ENCODE assay signal across 13 cellular contexts in the genomic region with DNA sequence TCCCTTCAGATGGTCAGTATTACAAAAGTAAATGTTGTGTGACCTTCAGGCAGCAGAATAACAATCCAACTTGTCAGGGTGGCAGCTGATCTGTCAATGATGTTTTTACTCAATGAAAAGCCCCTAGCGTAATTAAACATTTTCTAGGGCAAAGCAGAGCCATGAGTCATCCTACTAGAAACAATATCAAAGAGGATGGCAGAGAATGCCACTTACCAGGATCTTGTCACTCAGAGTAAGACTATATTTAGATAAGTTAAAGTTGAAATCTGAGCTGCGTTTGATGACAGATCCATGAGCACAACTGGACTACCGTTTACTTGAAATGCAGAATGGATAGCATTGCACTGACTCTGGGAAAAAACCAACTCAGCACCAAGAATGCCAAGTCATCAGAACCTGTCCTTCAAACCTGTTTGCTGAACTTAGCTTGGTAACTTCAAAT.
DNase-seq lines count a peak whose midpoint lies in the region; ATAC-seq, FAIRE-seq and TF ChIP-seq lines count a peak whose summit lies in the region.
"Had no signal": no experiment of that assay in that cellular context is flagged by ENCODE, and none has a peak within 500 bp of the region (broad histone marks: within the 10 kb centered on the region; RNA-seq: fewer than 3 reads in every experiment).

No MANE protein-coding gene starts in this region.

- TF ChIP-seq RAD21 in H1 (IDR thresholded peaks at IDR 0.05 in 1 of 2, conservative IDR thresholded peaks at IDR 0.05 in 1 of 2; ENCODE audit: low read depth in 2 of 2, low read length in 2 of 2): no peak

- no peak for TF ChIP-seq CTCF in H1 (IDR thresholded peaks at IDR 0.05; ENCODE audit: control extremely low read depth in 1 of 3, insufficient read depth in 1 of 3, low read depth in 1 of 3, low read length in 3 of 3)

- no peak overlapping the region for H3K4me3 ChIP-seq in H1 (ENCODE audit: extremely low read depth in 1 of 4, insufficient read depth in 2 of 4, low read depth in 3 of 4, low read length in 4 of 4)
- H3K4me3 ChIP-seq: BLaER1, body of pancreas, Peyer's patch had no signal

- H4K91ac ChIP-seq in H1 (replicated peaks; ENCODE audit: insufficient read length, low read length): no peak overlapping the region

- no peak overlapping the region for H2BK15ac ChIP-seq in H1 (ENCODE audit: low read length)

- H3K23ac ChIP-seq in H1 (ENCODE audit: insufficient read length): no peak overlapping the region

- no peaks in the 10 kb centered on the region for H3K79me1 ChIP-seq in H1 (ENCODE audit: low read depth, low read length)

- no peak overlapping the region for H4K8ac ChIP-seq in H1 (ENCODE audit: extremely low read depth, insufficient read depth, low read length)

- no peak overlapping the region for H3K4me2 ChIP-seq in H1 (ENCODE audit: insufficient read depth in 1 of 2, low read depth in 2 of 2, low read length in 2 of 2)
- H3K4me2 ChIP-seq: BLaER1 had no signal

- CTCF ChIA-PET in H1 (lab: Charles Lee; ENCODE audit: partially characterized antibody): no interaction called here

- no peak overlapping the region for H4K5ac ChIP-seq in H1 (ENCODE audit: insufficient read length, low read depth, low read length)

- ATAC-seq in GM18907 (IDR thresholded peaks at IDR 0.05; ENCODE audit: unreplicated experiment): peak; percentile 52
- no peak for ATAC-seq in GM18909 (IDR thresholded peaks at IDR 0.05; ENCODE audit: poor library complexity, unreplicated experiment)
- ATAC-seq in left cardiac atrium: no peak
- ATAC-seq: body of pancreas, left lobe of liver had no signal

- WGBS in H1 (ENCODE audit: extremely low coverage in 1 of 2, insufficient coverage in 1 of 2, insufficient read length in 1 of 2, insufficient replicate concordance in 2 of 2, low coverage in 1 of 2, low lambda C conversion rate in 2 of 2, missing lambda C conversion rate in 1 of 2), 2 experiments: 94% methylated on average over 3 of the region's 3 CpGs; no CpG with 5 or more reads in 1 of the 2 experiments

- H3K9me3 ChIP-seq in H1 (ENCODE audit: insufficient read depth in 2 of 2, low read depth in 1 of 2, low read length in 1 of 2): no peaks in the 10 kb centered on the region
- H3K9me3 ChIP-seq: BLaER1, body of pancreas, Peyer's patch had no signal

- H2BK5ac ChIP-seq in H1 (ENCODE audit: low read depth, low read length): no peak overlapping the region

- no peaks in the 10 kb centered on the region for H3K36me3 ChIP-seq in H1 (ENCODE audit: control insufficient read depth in 2 of 4, insufficient read depth in 4 of 4, low read length in 3 of 4)
- H3K36me3 ChIP-seq: BLaER1, Peyer's patch had no signal

- no peak overlapping the region for H2BK120ac ChIP-seq in H1 (replicated peaks; ENCODE audit: low read depth, low read length)

- no peak overlapping the region for H3K27ac ChIP-seq in H1 (ENCODE audit: low read depth, low read length)
- H3K27ac ChIP-seq: BLaER1, body of pancreas, Peyer's patch had no signal

- FAIRE-seq in H1 (lab: Jason Lieb, UNC): peak; percentile 7

- H3K23me2 ChIP-seq in H1 (ENCODE audit: low read depth, low read length): no peaks in the 10 kb centered on the region

- TF ChIP-seq EP300 in H1 (IDR thresholded peaks at IDR 0.05; ENCODE audit: borderline replicate concordance in 1 of 2, low read depth in 2 of 2, low read length in 2 of 2): no peak

- in situ Hi-C loops in Caki2 (cut with HindIII; ENCODE audit: low pct_unique_long_range_greater_than_20kb, low sequenced_read_pairs): no loop called here

- H3K56ac ChIP-seq in H1 (replicated peaks; ENCODE audit: insufficient read length, low read depth, low read length): no peak overlapping the region

- H3K4ac ChIP-seq in H1 (replicated peaks; ENCODE audit: insufficient read length, low read depth, low read length): no peak overlapping the region

- H2BK20ac ChIP-seq in H1 (ENCODE audit: low read length): no peak overlapping the region

- POLR2A ChIA-PET in H1 (lab: Charles Lee; ENCODE audit: partially characterized antibody): no interaction called here

- H3K9ac ChIP-seq in H1 (replicated peaks in 1 of 4; ENCODE audit: extremely low read depth in 1 of 4, low read depth in 3 of 4, low read length in 3 of 4): no peak overlapping the region
- H3K9ac ChIP-seq: BLaER1 had no signal

- intact Hi-C loops in left cardiac atrium (cut with DNase I): no loop called here

- no peak overlapping the region for H3K18ac ChIP-seq in H1 (ENCODE audit: extremely low read depth, low read length)

- H2AFZ ChIP-seq in H1 (ENCODE audit: low read length): no peak overlapping the region

- no peaks in the 10 kb centered on the region for H3K79me2 ChIP-seq in H1 (ENCODE audit: control insufficient read depth in 1 of 2, insufficient read depth in 2 of 2, low read length in 2 of 2)

- DNase-seq in Caki2 (ENCODE audit: low read depth) (peak; percentile 68), NCI-H345 treated with DMSO at 0.1 percent for 48 hours (lab: John Stamatoyannopoulos, UW; ENCODE audit: unreplicated experiment) (peak; percentile 67), H1 (ENCODE audit: low read depth in 1 of 2, low spot score in 2 of 2) (no peak), AML-193 (lab: John Stamatoyannopoulos, UW) (no peak), left cardiac atrium (no peak)
- DNase-seq in stimulated activated CD4-positive, alpha-beta T cell treated with anti-CD3 and anti-CD28 coated beads, Interleukin-1b, Interleukin-23, amount 100 ng/mL, for 48 hours: no peak
- DNase-seq: activated naive CD4-positive, alpha-beta T cell treated with anti-CD3 and anti-CD28 coated beads for 36 hours; body of pancreas; Peyer's patch had no signal

- H2AK5ac ChIP-seq in H1 (ENCODE audit: low read depth, low read length): no peak overlapping the region

- no peak overlapping the region for H3K14ac ChIP-seq in H1 (ENCODE audit: insufficient read length)

- no peak overlapping the region for H2BK12ac ChIP-seq in H1 (ENCODE audit: low read depth, low read length)

- H4K20me1 ChIP-seq in H1 (replicated peaks in 1 of 2; ENCODE audit: control insufficient read depth in 1 of 2, insufficient read depth in 2 of 2, low read length in 2 of 2): no peaks in the 10 kb centered on the region
- H4K20me1 ChIP-seq: BLaER1 had no signal

- H3K4me1 ChIP-seq in H1 (replicated peaks in 1 of 4; ENCODE audit: control insufficient read depth in 3 of 4, insufficient read depth in 4 of 4, low read length in 3 of 4): no peaks in the 10 kb centered on the region
- H3K4me1 ChIP-seq: BLaER1, body of pancreas, Peyer's patch had no signal

- H3K27me3 ChIP-seq in H1 (replicated peaks in 1 of 4; ENCODE audit: control insufficient read depth in 3 of 4, extremely low read depth in 1 of 4, insufficient read depth in 3 of 4, low read length in 3 of 4): peaks cover 0 to 1% (median 0%) of the 10 kb centered on the region in 4 experiments; a peak in 1 of 7 replicates
- H3K27me3 ChIP-seq: BLaER1, body of pancreas, Peyer's patch had no signal

- no peak for TF ChIP-seq POLR2A in H1 (IDR thresholded peaks at IDR 0.05; ENCODE audit: control extremely low read depth in 1 of 2, low read depth in 2 of 2, low read length in 2 of 2)

TF ChIP-seq in H1, 55 proteins besides CTCF, POLR2A, EP300 and RAD21:
- TF ChIP-seq CTBP2 (IDR thresholded peaks at IDR 0.05; ENCODE audit: borderline replicate concordance, insufficient read depth, insufficient read length, low read length): no peak
- TF ChIP-seq BACH1 (IDR thresholded peaks at IDR 0.05; ENCODE audit: low read length): 0 out of 2 replicates have a peak, but pooled peaks have one; percentile 48
- TF ChIP-seq MAFK (IDR thresholded peaks at IDR 0.05; ENCODE audit: low read depth, low read length): peak; percentile 36; the same call in 1 of the 2 replicates
- no peak for TF ChIP-seq TEAD4 (IDR thresholded peaks at IDR 0.05; ENCODE audit: low read depth, low read length)
- no peak for TF ChIP-seq YY1 (IDR thresholded peaks at IDR 0.05; ENCODE audit: low read depth, low read length)

Comparison
In these comparisons a context has a peak if more than half of its experiments do, and no peak if none do; other contexts are left out.
1. DNase-seq: peak in Caki2 (single experiment) and NCI-H345 treated with DMSO at 0.1 percent for 48 hours (single experiment); none in H1 (0 of 2), AML-193 (0 of 2), stimulated activated CD4-positive, alpha-beta T cell treated with anti-CD3 and anti-CD28 coated beads, Interleukin-1b, Interleukin-23, amount 100 ng/mL, for 48 hours (single experiment) and left cardiac atrium (single experiment).